ENCODE assay signal across 1 cellular context in genomic region chr1:210373878-210374599, GRCh38.
A peak's percentile ranks its signal among the peaks of the same experiment; 100 is the strongest.
TF ChIP-seq lines count a peak whose summit lies in the region.

No MANE protein-coding gene starts in this region.

TF ChIP-seq in HepG2, 621 proteins besides CTCF, POLR2A, EP300 and RAD21 (continued from another document and continues in another):
- TF ChIP-seq ZNF562 (CRISPR knock-in tag; IDR thresholded peaks at IDR 0.05; ENCODE audit: borderline replicate concordance) (0 out of 2 replicates have a peak, but pooled peaks have one; percentile 39), ZNF720 (CRISPR knock-in tag; IDR thresholded peaks at IDR 0.05) (no peak), KLF15 (CRISPR knock-in tag; IDR thresholded peaks at IDR 0.05; ENCODE audit: borderline replicate concordance) (no peak), ZNF558 (CRISPR knock-in tag; IDR thresholded peaks at IDR 0.05; ENCODE audit: borderline replicate concordance) (0 out of 2 replicates have a peak, but pooled peaks have one; percentile 35), ZNF281 (CRISPR knock-in tag; IDR thresholded peaks at IDR 0.05; ENCODE audit: borderline replicate concordance) (no peak), MBNL3 (CRISPR knock-in tag; conservative IDR thresholded peaks at IDR 0.05) (no peak), ZNF557 (CRISPR knock-in tag; IDR thresholded peaks at IDR 0.05) (no peak), SCMH1 (CRISPR knock-in tag; IDR thresholded peaks at IDR 0.05; ENCODE audit: borderline replicate concordance) (no peak), ZNF597 (CRISPR knock-in tag; IDR thresholded peaks at IDR 0.05) (no peak), PITX1 (CRISPR knock-in tag; IDR thresholded peaks at IDR 0.05) (peak; percentile 67), ZSCAN21 (CRISPR knock-in tag; IDR thresholded peaks at IDR 0.05; ENCODE audit: borderline replicate concordance) (no peak), ZNF574 (CRISPR knock-in tag; IDR thresholded peaks at IDR 0.05) (no peak), ZNF337 (CRISPR knock-in tag; IDR thresholded peaks at IDR 0.05; ENCODE audit: borderline replicate concordance, low read depth) (no peak), RBFOX2 (IDR thresholded peaks at IDR 0.05; ENCODE audit: low read depth, low read length) (peak; percentile 84), ZNF761 (CRISPR knock-in tag; conservative IDR thresholded peaks at IDR 0.05) (peak; percentile 80; the same call in 1 of the 2 replicates), ZBTB3 (CRISPR knock-in tag; IDR thresholded peaks at IDR 0.05; ENCODE audit: borderline replicate concordance, low read depth) (no peak), ZNF225 (CRISPR knock-in tag; IDR thresholded peaks at IDR 0.05) (no peak), PRMT3 (CRISPR knock-in tag; IDR thresholded peaks at IDR 0.05; ENCODE audit: borderline replicate concordance, low read depth) (no peak), ESRRA (CRISPR knock-in tag; IDR thresholded peaks at IDR 0.05; ENCODE audit: low read depth) (no peak), NFE2L1 (CRISPR knock-in tag; IDR thresholded peaks at IDR 0.05; ENCODE audit: borderline replicate concordance) (no peak), ZFP82 (CRISPR knock-in tag; IDR thresholded peaks at IDR 0.05; ENCODE audit: borderline replicate concordance) (no peak), ZKSCAN5 (CRISPR knock-in tag; IDR thresholded peaks at IDR 0.05) (no peak), CBX5 (CRISPR knock-in tag; IDR thresholded peaks at IDR 0.05; ENCODE audit: borderline replicate concordance) (no peak)
- TF ChIP-seq, protein P1, sequence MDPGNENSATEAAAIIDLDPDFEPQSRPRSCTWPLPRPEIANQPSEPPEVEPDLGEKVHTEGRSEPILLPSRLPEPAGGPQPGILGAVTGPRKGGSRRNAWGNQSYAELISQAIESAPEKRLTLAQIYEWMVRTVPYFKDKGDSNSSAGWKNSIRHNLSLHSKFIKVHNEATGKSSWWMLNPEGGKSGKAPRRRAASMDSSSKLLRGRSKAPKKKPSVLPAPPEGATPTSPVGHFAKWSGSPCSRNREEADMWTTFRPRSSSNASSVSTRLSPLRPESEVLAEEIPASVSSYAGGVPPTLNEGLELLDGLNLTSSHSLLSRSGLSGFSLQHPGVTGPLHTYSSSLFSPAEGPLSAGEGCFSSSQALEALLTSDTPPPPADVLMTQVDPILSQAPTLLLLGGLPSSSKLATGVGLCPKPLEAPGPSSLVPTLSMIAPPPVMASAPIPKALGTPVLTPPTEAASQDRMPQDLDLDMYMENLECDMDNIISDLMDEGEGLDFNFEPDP (CRISPR knock-in tag; conservative IDR thresholded peaks at IDR 0.05) = no peak
- TF ChIP-seq, protein P2, sequence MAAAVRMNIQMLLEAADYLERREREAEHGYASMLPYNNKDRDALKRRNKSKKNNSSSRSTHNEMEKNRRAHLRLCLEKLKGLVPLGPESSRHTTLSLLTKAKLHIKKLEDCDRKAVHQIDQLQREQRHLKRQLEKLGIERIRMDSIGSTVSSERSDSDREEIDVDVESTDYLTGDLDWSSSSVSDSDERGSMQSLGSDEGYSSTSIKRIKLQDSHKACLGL (CRISPR knock-in tag; IDR thresholded peaks at IDR 0.05) = no peak
- TF ChIP-seq, protein P3, sequence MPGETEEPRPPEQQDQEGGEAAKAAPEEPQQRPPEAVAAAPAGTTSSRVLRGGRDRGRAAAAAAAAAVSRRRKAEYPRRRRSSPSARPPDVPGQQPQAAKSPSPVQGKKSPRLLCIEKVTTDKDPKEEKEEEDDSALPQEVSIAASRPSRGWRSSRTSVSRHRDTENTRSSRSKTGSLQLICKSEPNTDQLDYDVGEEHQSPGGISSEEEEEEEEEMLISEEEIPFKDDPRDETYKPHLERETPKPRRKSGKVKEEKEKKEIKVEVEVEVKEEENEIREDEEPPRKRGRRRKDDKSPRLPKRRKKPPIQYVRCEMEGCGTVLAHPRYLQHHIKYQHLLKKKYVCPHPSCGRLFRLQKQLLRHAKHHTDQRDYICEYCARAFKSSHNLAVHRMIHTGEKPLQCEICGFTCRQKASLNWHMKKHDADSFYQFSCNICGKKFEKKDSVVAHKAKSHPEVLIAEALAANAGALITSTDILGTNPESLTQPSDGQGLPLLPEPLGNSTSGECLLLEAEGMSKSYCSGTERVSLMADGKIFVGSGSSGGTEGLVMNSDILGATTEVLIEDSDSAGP (CRISPR knock-in tag; IDR thresholded peaks at IDR 0.05; ENCODE audit: borderline replicate concordance) = no peak
- TF ChIP-seq, protein P4, sequence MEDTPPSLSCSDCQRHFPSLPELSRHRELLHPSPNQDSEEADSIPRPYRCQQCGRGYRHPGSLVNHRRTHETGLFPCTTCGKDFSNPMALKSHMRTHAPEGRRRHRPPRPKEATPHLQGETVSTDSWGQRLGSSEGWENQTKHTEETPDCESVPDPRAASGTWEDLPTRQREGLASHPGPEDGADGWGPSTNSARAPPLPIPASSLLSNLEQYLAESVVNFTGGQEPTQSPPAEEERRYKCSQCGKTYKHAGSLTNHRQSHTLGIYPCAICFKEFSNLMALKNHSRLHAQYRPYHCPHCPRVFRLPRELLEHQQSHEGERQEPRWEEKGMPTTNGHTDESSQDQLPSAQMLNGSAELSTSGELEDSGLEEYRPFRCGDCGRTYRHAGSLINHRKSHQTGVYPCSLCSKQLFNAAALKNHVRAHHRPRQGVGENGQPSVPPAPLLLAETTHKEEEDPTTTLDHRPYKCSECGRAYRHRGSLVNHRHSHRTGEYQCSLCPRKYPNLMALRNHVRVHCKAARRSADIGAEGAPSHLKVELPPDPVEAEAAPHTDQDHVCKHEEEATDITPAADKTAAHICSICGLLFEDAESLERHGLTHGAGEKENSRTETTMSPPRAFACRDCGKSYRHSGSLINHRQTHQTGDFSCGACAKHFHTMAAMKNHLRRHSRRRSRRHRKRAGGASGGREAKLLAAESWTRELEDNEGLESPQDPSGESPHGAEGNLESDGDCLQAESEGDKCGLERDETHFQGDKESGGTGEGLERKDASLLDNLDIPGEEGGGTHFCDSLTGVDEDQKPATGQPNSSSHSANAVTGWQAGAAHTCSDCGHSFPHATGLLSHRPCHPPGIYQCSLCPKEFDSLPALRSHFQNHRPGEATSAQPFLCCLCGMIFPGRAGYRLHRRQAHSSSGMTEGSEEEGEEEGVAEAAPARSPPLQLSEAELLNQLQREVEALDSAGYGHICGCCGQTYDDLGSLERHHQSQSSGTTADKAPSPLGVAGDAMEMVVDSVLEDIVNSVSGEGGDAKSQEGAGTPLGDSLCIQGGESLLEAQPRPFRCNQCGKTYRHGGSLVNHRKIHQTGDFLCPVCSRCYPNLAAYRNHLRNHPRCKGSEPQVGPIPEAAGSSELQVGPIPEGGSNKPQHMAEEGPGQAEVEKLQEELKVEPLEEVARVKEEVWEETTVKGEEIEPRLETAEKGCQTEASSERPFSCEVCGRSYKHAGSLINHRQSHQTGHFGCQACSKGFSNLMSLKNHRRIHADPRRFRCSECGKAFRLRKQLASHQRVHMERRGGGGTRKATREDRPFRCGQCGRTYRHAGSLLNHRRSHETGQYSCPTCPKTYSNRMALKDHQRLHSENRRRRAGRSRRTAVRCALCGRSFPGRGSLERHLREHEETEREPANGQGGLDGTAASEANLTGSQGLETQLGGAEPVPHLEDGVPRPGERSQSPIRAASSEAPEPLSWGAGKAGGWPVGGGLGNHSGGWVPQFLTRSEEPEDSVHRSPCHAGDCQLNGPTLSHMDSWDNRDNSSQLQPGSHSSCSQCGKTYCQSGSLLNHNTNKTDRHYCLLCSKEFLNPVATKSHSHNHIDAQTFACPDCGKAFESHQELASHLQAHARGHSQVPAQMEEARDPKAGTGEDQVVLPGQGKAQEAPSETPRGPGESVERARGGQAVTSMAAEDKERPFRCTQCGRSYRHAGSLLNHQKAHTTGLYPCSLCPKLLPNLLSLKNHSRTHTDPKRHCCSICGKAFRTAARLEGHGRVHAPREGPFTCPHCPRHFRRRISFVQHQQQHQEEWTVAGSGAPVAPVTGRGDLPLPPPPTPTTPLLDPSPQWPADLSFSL (CRISPR knock-in tag; IDR thresholded peaks at IDR 0.05) = no peak
- TF ChIP-seq, protein P5, sequence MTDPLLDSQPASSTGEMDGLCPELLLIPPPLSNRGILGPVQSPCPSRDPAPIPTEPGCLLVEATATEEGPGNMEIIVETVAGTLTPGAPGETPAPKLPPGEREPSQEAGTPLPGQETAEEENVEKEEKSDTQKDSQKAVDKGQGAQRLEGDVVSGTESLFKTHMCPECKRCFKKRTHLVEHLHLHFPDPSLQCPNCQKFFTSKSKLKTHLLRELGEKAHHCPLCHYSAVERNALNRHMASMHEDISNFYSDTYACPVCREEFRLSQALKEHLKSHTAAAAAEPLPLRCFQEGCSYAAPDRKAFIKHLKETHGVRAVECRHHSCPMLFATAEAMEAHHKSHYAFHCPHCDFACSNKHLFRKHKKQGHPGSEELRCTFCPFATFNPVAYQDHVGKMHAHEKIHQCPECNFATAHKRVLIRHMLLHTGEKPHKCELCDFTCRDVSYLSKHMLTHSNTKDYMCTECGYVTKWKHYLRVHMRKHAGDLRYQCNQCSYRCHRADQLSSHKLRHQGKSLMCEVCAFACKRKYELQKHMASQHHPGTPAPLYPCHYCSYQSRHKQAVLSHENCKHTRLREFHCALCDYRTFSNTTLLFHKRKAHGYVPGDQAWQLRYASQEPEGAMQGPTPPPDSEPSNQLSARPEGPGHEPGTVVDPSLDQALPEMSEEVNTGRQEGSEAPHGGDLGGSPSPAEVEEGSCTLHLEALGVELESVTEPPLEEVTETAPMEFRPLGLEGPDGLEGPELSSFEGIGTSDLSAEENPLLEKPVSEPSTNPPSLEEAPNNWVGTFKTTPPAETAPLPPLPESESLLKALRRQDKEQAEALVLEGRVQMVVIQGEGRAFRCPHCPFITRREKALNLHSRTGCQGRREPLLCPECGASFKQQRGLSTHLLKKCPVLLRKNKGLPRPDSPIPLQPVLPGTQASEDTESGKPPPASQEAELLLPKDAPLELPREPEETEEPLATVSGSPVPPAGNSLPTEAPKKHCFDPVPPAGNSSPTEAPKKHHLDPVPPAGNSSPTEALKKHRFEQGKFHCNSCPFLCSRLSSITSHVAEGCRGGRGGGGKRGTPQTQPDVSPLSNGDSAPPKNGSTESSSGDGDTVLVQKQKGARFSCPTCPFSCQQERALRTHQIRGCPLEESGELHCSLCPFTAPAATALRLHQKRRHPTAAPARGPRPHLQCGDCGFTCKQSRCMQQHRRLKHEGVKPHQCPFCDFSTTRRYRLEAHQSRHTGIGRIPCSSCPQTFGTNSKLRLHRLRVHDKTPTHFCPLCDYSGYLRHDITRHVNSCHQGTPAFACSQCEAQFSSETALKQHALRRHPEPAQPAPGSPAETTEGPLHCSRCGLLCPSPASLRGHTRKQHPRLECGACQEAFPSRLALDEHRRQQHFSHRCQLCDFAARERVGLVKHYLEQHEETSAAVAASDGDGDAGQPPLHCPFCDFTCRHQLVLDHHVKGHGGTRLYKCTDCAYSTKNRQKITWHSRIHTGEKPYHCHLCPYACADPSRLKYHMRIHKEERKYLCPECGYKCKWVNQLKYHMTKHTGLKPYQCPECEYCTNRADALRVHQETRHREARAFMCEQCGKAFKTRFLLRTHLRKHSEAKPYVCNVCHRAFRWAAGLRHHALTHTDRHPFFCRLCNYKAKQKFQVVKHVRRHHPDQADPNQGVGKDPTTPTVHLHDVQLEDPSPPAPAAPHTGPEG (CRISPR knock-in tag; IDR thresholded peaks at IDR 0.05) = no peak
- TF ChIP-seq, protein P6, sequence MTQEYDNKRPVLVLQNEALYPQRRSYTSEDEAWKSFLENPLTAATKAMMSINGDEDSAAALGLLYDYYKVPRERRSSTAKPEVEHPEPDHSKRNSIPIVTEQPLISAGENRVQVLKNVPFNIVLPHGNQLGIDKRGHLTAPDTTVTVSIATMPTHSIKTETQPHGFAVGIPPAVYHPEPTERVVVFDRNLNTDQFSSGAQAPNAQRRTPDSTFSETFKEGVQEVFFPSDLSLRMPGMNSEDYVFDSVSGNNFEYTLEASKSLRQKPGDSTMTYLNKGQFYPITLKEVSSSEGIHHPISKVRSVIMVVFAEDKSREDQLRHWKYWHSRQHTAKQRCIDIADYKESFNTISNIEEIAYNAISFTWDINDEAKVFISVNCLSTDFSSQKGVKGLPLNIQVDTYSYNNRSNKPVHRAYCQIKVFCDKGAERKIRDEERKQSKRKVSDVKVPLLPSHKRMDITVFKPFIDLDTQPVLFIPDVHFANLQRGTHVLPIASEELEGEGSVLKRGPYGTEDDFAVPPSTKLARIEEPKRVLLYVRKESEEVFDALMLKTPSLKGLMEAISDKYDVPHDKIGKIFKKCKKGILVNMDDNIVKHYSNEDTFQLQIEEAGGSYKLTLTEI (CRISPR knock-in tag; conservative IDR thresholded peaks at IDR 0.05) = no peak
